ENCODE assay signal across 8 cellular contexts in the genomic region with DNA sequence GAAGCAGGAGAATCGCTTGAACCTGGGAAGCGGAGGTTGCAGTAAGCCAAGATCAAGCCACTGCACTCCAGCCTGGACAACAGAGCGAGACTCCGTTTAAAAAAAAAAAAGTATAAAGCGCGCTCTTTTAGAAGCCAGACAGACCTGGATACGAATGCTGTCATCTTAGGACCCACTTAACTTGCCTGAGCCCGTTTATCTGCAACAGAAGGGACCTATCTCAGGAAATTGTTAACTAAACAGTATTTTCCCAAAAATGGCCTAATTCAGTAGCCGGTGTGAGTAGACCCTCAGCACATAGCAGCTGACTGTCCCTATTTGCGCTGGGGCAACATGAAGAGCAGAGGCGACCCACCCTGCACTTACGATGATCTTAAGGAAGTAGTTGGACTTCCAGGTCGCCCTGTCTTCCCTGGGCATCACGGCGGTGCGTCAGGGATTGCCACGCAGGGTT. TPM values are rescaled to one million over a fixed set of nuclear protein-coding genes. Genes with fewer than 3 reads are reported as not detected.
DNase-seq lines count a peak whose midpoint lies in the region; ATAC-seq and TF ChIP-seq lines count a peak whose summit lies in the region.
"Not testable (repeated sequence)": the region's sequence is repeated elsewhere in the genome, so short reads cannot be mapped to it uniquely, and the experiment has no call there.

No MANE protein-coding gene starts in this region.

- not testable (repeated sequence) for H3K79me1 ChIP-seq in neuronal stem cell (ENCODE audit: low read depth, low read length)

- H3K9ac ChIP-seq in neuronal stem cell (ENCODE audit: low read depth, low read length, poor library complexity) = peak overlapping the region; percentile 98
- H3K9ac ChIP-seq in subcutaneous abdominal adipose tissue (ENCODE audit: low read length in 5 of 5) = peak overlapping the region; percentile 95 to 98 (median 98)

- in situ Hi-C loops in astrocyte of the cerebellum (cut with HindIII; ENCODE audit: low sequenced_read_pairs) = not testable (repeated sequence)

- H3K27ac Mint-ChIP-seq in CD14-positive monocyte = peak overlapping the region; percentile 88 to 97 (median 94)

- H2AK5ac ChIP-seq in neuronal stem cell (ENCODE audit: low read depth, low read length) = peak overlapping the region; percentile 99

- H3K9me3 ChIP-seq in WERI-Rb-1 (ENCODE audit: severe bottlenecking); esophagus (ENCODE audit: control insufficient read depth in 2 of 2, insufficient read depth in 1 of 2, low read depth in 1 of 2, low read length in 1 of 2); neuronal stem cell (replicated peaks in 1 of 2; ENCODE audit: control insufficient read depth in 2 of 2, insufficient read depth in 1 of 2, low read depth in 1 of 2, low read length in 2 of 2); subcutaneous abdominal adipose tissue (ENCODE audit: control insufficient read depth in 5 of 5, low read length in 5 of 5): not testable (repeated sequence)

- intact Hi-C loops in CD14-positive monocyte (cut with micrococcal nuclease) = loop anchor here in 1 of 2 donors (2.0 to 5.0 kb wide), 3 partner anchors 74 to 113 kb away; partner anchors contain the start of gene RAB35
- intact Hi-C loops in left colon (cut with DNase I, micrococcal nuclease) = not testable (repeated sequence)

- not testable (repeated sequence) for H2BK15ac ChIP-seq in neuronal stem cell (ENCODE audit: low read length)

- not testable (repeated sequence) for H2BK12ac ChIP-seq in neuronal stem cell (ENCODE audit: low read length)

- H3K14ac ChIP-seq in neuronal stem cell (ENCODE audit: low read length) = peak overlapping the region; percentile 98

- not testable (repeated sequence) for H3K27me3 Mint-ChIP-seq in CD14-positive monocyte (ENCODE audit: low read depth in 3 of 3)

- peak overlapping the region; percentile 98 for H3K27ac ChIP-seq in WERI-Rb-1
- peak overlapping the region; percentile 84 to 98 for H3K27ac ChIP-seq in esophagus (ENCODE audit: low read depth in 2 of 2, low read length in 1 of 2)
- not testable (repeated sequence) for H3K27ac ChIP-seq in neuronal stem cell (replicated peaks; ENCODE audit: low read length)
- peak overlapping the region; percentile 96 for H3K27ac ChIP-seq in subcutaneous abdominal adipose tissue (ENCODE audit: low read depth, low read length)

- peaks cover 27 to 30% of the 10 kb centered on the region in 2 donors for H3K36me3 Mint-ChIP-seq in CD14-positive monocyte

- not testable (repeated sequence) for H2AFZ ChIP-seq in neuronal stem cell (ENCODE audit: low read length)

- H3K4me3 Mint-ChIP-seq in CD14-positive monocyte = peak overlapping the region; percentile 97

- peak overlapping the region; percentile 93 for H3K4ac ChIP-seq in neuronal stem cell (ENCODE audit: low read length)

- H3K36me3 ChIP-seq in WERI-Rb-1 (peaks cover 53% of the 10 kb centered on the region), esophagus (ENCODE audit: control insufficient read depth in 2 of 2, insufficient read depth in 2 of 2, low read length in 1 of 2) (peaks cover 6 to 17% of the 10 kb centered on the region in 2 donors), neuronal stem cell (replicated peaks in 1 of 2; ENCODE audit: control insufficient read depth in 2 of 2, insufficient read depth in 2 of 2, low read length in 2 of 2) (peaks cover 29 to 50% of the 10 kb centered on the region in 2 donors), subcutaneous abdominal adipose tissue (ENCODE audit: control insufficient read depth in 5 of 5, insufficient read depth in 5 of 5, low read length in 5 of 5) (peaks cover 3 to 36% (median 31%) of the 10 kb centered on the region in 5 donors)

- peak overlapping the region; percentile 100 for H3K4me3 ChIP-seq in Jurkat, Clone E6-1 (ENCODE audit: low read length)
- H3K4me3 ChIP-seq in WERI-Rb-1 (ENCODE audit: low read depth, low read length) = peak overlapping the region; percentile 100
- H3K4me3 ChIP-seq in astrocyte of the cerebellum (ENCODE audit: low read depth, low read length) = peak overlapping the region; percentile 91
- peak overlapping the region; percentile 88 to 97 for H3K4me3 ChIP-seq in esophagus (ENCODE audit: low read depth in 1 of 2, low read length in 2 of 2)
- peak overlapping the region; percentile 89 to 96 for H3K4me3 ChIP-seq in neuronal stem cell (ENCODE audit: low read length in 2 of 2)
- peak overlapping the region; percentile 90 to 100 (median 98) for H3K4me3 ChIP-seq in subcutaneous abdominal adipose tissue (ENCODE audit: low read depth in 1 of 5, low read length in 5 of 5)

- ATAC-seq in left colon = peak; percentile 48

- not testable (repeated sequence) for H2BK120ac ChIP-seq in neuronal stem cell (ENCODE audit: low read depth, low read length)

- peak overlapping the region; percentile 100 for H3K23ac ChIP-seq in neuronal stem cell (ENCODE audit: low read depth, low read length, poor library complexity)

- not testable (repeated sequence) for H3K9me3 Mint-ChIP-seq in CD14-positive monocyte

- not testable (repeated sequence) for H3K4me1 ChIP-seq in esophagus (ENCODE audit: control insufficient read depth in 2 of 2, insufficient read depth in 2 of 2, low read length in 1 of 2)
- H3K4me1 ChIP-seq in neuronal stem cell (ENCODE audit: control insufficient read depth in 2 of 2, insufficient read depth in 1 of 2, low read depth in 1 of 2, low read length in 2 of 2) (peaks cover 6 to 12% of the 10 kb centered on the region in 2 donors), subcutaneous abdominal adipose tissue (ENCODE audit: control insufficient read depth in 5 of 5, insufficient read depth in 5 of 5, low read length in 5 of 5) (peaks cover 15 to 59% (median 51%) of the 10 kb centered on the region in 5 donors)

- peaks cover 26% of the 10 kb centered on the region for H3K4me1 Mint-ChIP-seq in CD14-positive monocyte

- not testable (repeated sequence) for H4K8ac ChIP-seq in neuronal stem cell (ENCODE audit: low read depth, low read length)

- not testable (repeated sequence) for DNase-seq in CD14-positive monocyte (ENCODE audit: low spot score); Jurkat, Clone E6-1 (ENCODE audit: low read depth, low spot score); WERI-Rb-1; astrocyte of the cerebellum (ENCODE audit: low read depth); left colon; neuronal stem cell (ENCODE audit: low spot score)

- H3K27me3 ChIP-seq in WERI-Rb-1 (ENCODE audit: insufficient read depth, low read depth, severe bottlenecking); esophagus (ENCODE audit: control insufficient read depth in 1 of 2, insufficient read depth in 2 of 2, low read length in 2 of 2); neuronal stem cell (ENCODE audit: control insufficient read depth in 3 of 3, insufficient read depth in 3 of 3, low read depth in 1 of 3, low read length in 3 of 3); subcutaneous abdominal adipose tissue (ENCODE audit: control insufficient read depth in 5 of 5, insufficient read depth in 4 of 5, low read length in 5 of 5): not testable (repeated sequence)

- TF ChIP-seq CTCF in CD14-positive monocyte (IDR thresholded peaks at IDR 0.05); WERI-Rb-1 (IDR thresholded peaks at IDR 0.05; ENCODE audit: low read depth, low read length); astrocyte of the cerebellum (IDR thresholded peaks at IDR 0.05; ENCODE audit: low read depth, low read length, missing control alignments): not testable (repeated sequence)

- WGBS in esophagus, 2 donors = 1 to 2% methylated on average over 17 of the region's 17 CpGs
- WGBS in neuronal stem cell (ENCODE audit: extremely low coverage in 2 of 2, insufficient read length in 2 of 2, insufficient replicate concordance in 1 of 2), 2 donors = no CpG with 5 or more reads among the region's 17 CpGs

- H4K91ac ChIP-seq in neuronal stem cell (ENCODE audit: low read depth, low read length, poor library complexity) = not testable (repeated sequence)

- peak overlapping the region; percentile 75 for H3K4me2 ChIP-seq in neuronal stem cell (ENCODE audit: insufficient read depth, low read length, poor library complexity, severe bottlenecking)

- peak overlapping the region; percentile 91 for H3K18ac ChIP-seq in neuronal stem cell (ENCODE audit: low read length)

- H2BK5ac ChIP-seq in neuronal stem cell (ENCODE audit: low read length) = not testable (repeated sequence)

RNA-seq across cellular contexts. Expression of gene RPLP0, which starts 0.5 kb away (rescaled TPM):
- polyA plus RNA-seq in CD14-positive monocyte (100 to 1,000 TPM; 650 to 651 TPM), esophagus (1,000 to 10,000 TPM; 1,612 to 3,865 TPM)
- 4,112 TPM for polyA plus RNA-seq in Jurkat, Clone E6-1 (2012; ENCODE audit: insufficient read depth, insufficient read length)
- total RNA-seq in left colon = 1,000 to 10,000 TPM; 1,414 to 1,580 TPM
- 4,689 TPM for polyA plus RNA-seq in neuronal stem cell (2013, experiment 1 of 2)
- 4,697 TPM for polyA plus RNA-seq in neuronal stem cell (2013, experiment 2 of 2)

RNA-seq across cellular contexts. Expression of gene GCN1, which starts 5.9 kb away (rescaled TPM):
- polyA plus RNA-seq in CD14-positive monocyte (1 to 10 TPM; 5.0 to 8.3 TPM), esophagus (10 to 100 TPM; 22.9 to 28.1 TPM)
- 36.6 TPM for polyA plus RNA-seq in Jurkat, Clone E6-1 (2012; ENCODE audit: insufficient read depth, insufficient read length)
- 10 to 100 TPM; 61.3 to 78.8 TPM for total RNA-seq in left colon
- 20.7 TPM for polyA plus RNA-seq in neuronal stem cell (2013, experiment 1 of 2)
- polyA plus RNA-seq in neuronal stem cell (2013, experiment 2 of 2) = 19.8 TPM
